Comparison of ENCODE assay signal across 8 cellular contexts in genomic region chr9:15509931-15510788, GRCh38. TPM values are rescaled to one million over a fixed set of nuclear protein-coding genes. Genes with fewer than 3 reads are reported as not detected.
DNase-seq lines count a peak whose midpoint lies in the region; TF ChIP-seq lines count a peak whose summit lies in the region.

No MANE protein-coding gene starts in this region.

- H3K4me3 ChIP-seq in HAP-1 (peak overlapping the region; percentile 80), duodenal mucosa (ENCODE audit: low read depth in 1 of 2, low read length in 2 of 2) (peak overlapping the region; percentile 83 to 89), mesenchymal stem cell (ENCODE audit: insufficient read depth in 1 of 2, low read depth in 1 of 2, low read length in 2 of 2) (peak overlapping the region; percentile 93 to 97)

- peaks cover 16% of the 10 kb centered on the region for H3K4me1 ChIP-seq in HAP-1
- peaks cover 13% of the 10 kb centered on the region in 2 donors for H3K4me1 ChIP-seq in duodenal mucosa (ENCODE audit: control insufficient read depth in 1 of 2, insufficient read depth in 2 of 2, low read length in 2 of 2)
- H3K4me1 ChIP-seq in mesenchymal stem cell (ENCODE audit: control insufficient read depth, insufficient read depth, low read depth, low read length): no peaks in the 10 kb centered on the region

- peak overlapping the region; percentile 80 for H3K4me2 ChIP-seq in mesenchymal stem cell (ENCODE audit: low read length, poor library complexity, severe bottlenecking)

- H3K4ac ChIP-seq in mesenchymal stem cell (ENCODE audit: low read depth in 1 of 2, low read length in 2 of 2): peak overlapping the region; percentile 35 to 73

- H3K27me3 ChIP-seq in HAP-1 (ENCODE audit: low read depth) (no peaks in the 10 kb centered on the region), duodenal mucosa (ENCODE audit: control insufficient read depth in 1 of 2, insufficient read depth in 2 of 2, low read length in 2 of 2) (no peaks in the 10 kb centered on the region), mesenchymal stem cell (ENCODE audit: control insufficient read depth in 1 of 2, insufficient read depth in 1 of 2, low read length in 2 of 2) (no peaks in the 10 kb centered on the region)

- H3K18ac ChIP-seq in mesenchymal stem cell (ENCODE audit: low read depth in 1 of 2, low read length in 2 of 2): peak overlapping the region; percentile 83 to 99

- peak overlapping the region in 1 of 2 experiments; percentile 55 for H3K14ac ChIP-seq in mesenchymal stem cell (ENCODE audit: low read length in 2 of 2)

- in situ Hi-C loops in HAP-1 (cut with MboI; ENCODE audit: low sequenced_read_pairs): loop anchor here (25.0 kb wide), 1 partner anchor 102 kb away; no protein-coding TSS in a partner anchor

- H2BK12ac ChIP-seq in mesenchymal stem cell (ENCODE audit: low read length in 2 of 2): peak overlapping the region in 1 of 2 experiments; percentile 55

- 2% methylated on average over 35 of the region's 76 CpGs for WGBS in mesenchymal stem cell

- H3K9me3 ChIP-seq in HAP-1: no peaks in the 10 kb centered on the region
- H3K9me3 ChIP-seq in duodenal mucosa (ENCODE audit: control insufficient read depth in 1 of 2, low read length in 2 of 2): no peaks in the 10 kb centered on the region
- no peaks in the 10 kb centered on the region for H3K9me3 ChIP-seq in mesenchymal stem cell (ENCODE audit: control insufficient read depth, low read length)

- H3K36me3 ChIP-seq in HAP-1 (replicated peaks): peaks cover 34% of the 10 kb centered on the region
- H3K36me3 ChIP-seq in duodenal mucosa (ENCODE audit: control insufficient read depth in 1 of 2, insufficient read depth in 2 of 2, low read length in 2 of 2): peaks cover 10 to 17% of the 10 kb centered on the region in 2 donors
- peaks cover 0 to 22% of the 10 kb centered on the region in 2 experiments for H3K36me3 ChIP-seq in mesenchymal stem cell (ENCODE audit: control insufficient read depth in 1 of 2, insufficient read depth in 2 of 2, low read depth in 1 of 2, low read length in 2 of 2)

- peak overlapping the region; percentile 99 for H2BK15ac ChIP-seq in mesenchymal stem cell (ENCODE audit: low read depth, poor library complexity, severe bottlenecking)

- H3K79me1 ChIP-seq in mesenchymal stem cell (replicated peaks; ENCODE audit: low read length, poor library complexity, severe bottlenecking): peaks cover 8% of the 10 kb centered on the region

- no peak overlapping the region for H4K91ac ChIP-seq in mesenchymal stem cell (ENCODE audit: low read length)

- no peak overlapping the region for H2AK5ac ChIP-seq in mesenchymal stem cell (ENCODE audit: low read length, severe bottlenecking)

- H3K27ac ChIP-seq in duodenal mucosa (ENCODE audit: low read depth, low read length) (peak overlapping the region; percentile 93), mesenchymal stem cell (ENCODE audit: low read length, poor library complexity, severe bottlenecking) (peak overlapping the region; percentile 53)

- peak overlapping the region; percentile 64 for H4K8ac ChIP-seq in mesenchymal stem cell (ENCODE audit: low read length)

- H2BK5ac ChIP-seq in mesenchymal stem cell (ENCODE audit: low read depth, low read length, poor library complexity, severe bottlenecking): peak overlapping the region; percentile 99

- peak overlapping the region; percentile 92 for H2BK120ac ChIP-seq in mesenchymal stem cell (ENCODE audit: low read depth, low read length)

- peak overlapping the region; percentile 69 to 71 for H3K9ac ChIP-seq in duodenal mucosa (ENCODE audit: low read depth in 1 of 2, low read length in 2 of 2)
- H3K9ac ChIP-seq in mesenchymal stem cell (ENCODE audit: low read length): peak overlapping the region; percentile 96

- H3K23ac ChIP-seq in mesenchymal stem cell (ENCODE audit: low read length in 2 of 2): peak overlapping the region in 1 of 2 experiments; percentile 98

- DNase-seq in GM10266 (ENCODE audit: extremely low spot score) (peak; percentile 77), HAP-1 (ENCODE audit: low spot score in 2 of 2) (peak; percentile 27 to 68), NCI-H1092 (lab: John Stamatoyannopoulos, UW) (peak; percentile 51), mesenchymal stem cell (peak; percentile 34), NCI-H2029 treated with DMSO at 0.1 percent for 48 hours (lab: John Stamatoyannopoulos, UW) (no peak)
- peak; percentile 54 to 58 for DNase-seq in activated CD4-positive, alpha-beta T cell treated with anti-CD3 and anti-CD28 coated beads, Interleukin-2, amount 50 U/mL, for 4 hours
- DNase-seq in stimulated activated CD8-positive, alpha-beta memory T cell treated with anti-CD3 and anti-CD28 coated beads, Interleukin-15, amount 100 ng/mL, for 1 hour (ENCODE audit: low read depth): peak; percentile 28

- peak overlapping the region; percentile 98 for H2AFZ ChIP-seq in mesenchymal stem cell (ENCODE audit: low read depth, low read length)

- TF ChIP-seq CTCF in GM10266 (IDR thresholded peaks at IDR 0.05; ENCODE audit: control insufficient read depth, insufficient read depth, low read depth, missing control alignments): no peak

RNA-seq across cellular contexts. Expression of gene PSIP1, which starts 0.6 kb away (rescaled TPM):
- 52.7 TPM for polyA plus RNA-seq in mesenchymal stem cell (2013, experiment 1 of 2)
- polyA plus RNA-seq in mesenchymal stem cell (2013, experiment 2 of 2): 54.9 TPM

RNA-seq across cellular contexts. Expression of gene CCDC171, which starts 42.7 kb away (rescaled TPM):
- polyA plus RNA-seq in mesenchymal stem cell (2013, experiment 1 of 2): 0.51 TPM
- 0.49 TPM for polyA plus RNA-seq in mesenchymal stem cell (2013, experiment 2 of 2)
